ENCODE assay signal across 1 cellular context in genomic region chr3:38558864-38559263, GRCh38.
TF ChIP-seq lines count a peak whose summit lies in the region.

No MANE protein-coding gene starts in this region.

TF ChIP-seq in HCT116, 20 proteins besides CTCF, POLR2A, EP300 and RAD21 (continued from another document):
- no peak for TF ChIP-seq REST (IDR thresholded peaks at IDR 0.05; ENCODE audit: low read depth)
- no peak for TF ChIP-seq FOSL1 (IDR thresholded peaks at IDR 0.05; ENCODE audit: low read depth)
- no peak for TF ChIP-seq YY1 (IDR thresholded peaks at IDR 0.05; ENCODE audit: extremely low read depth, insufficient replicate concordance, low read depth, low read length)
- TF ChIP-seq CEBPB (IDR thresholded peaks at IDR 0.05; ENCODE audit: low read depth), result no peak
- TF ChIP-seq SP1 (IDR thresholded peaks at IDR 0.05; ENCODE audit: low read depth), result no peak
- no peak for TF ChIP-seq SIN3A (IDR thresholded peaks at IDR 0.05; ENCODE audit: low read depth)
- no peak for TF ChIP-seq MAX (IDR thresholded peaks at IDR 0.05)
- no peak for TF ChIP-seq EGR1 (IDR thresholded peaks at IDR 0.05; ENCODE audit: low read depth)
- no peak for TF ChIP-seq ZNF274 (IDR thresholded peaks at IDR 0.05; ENCODE audit: low read depth, low read length)
- TF ChIP-seq SRF (IDR thresholded peaks at IDR 0.05; ENCODE audit: low read depth), result no peak
TF ChIP-seq in HCT116: peak in this region for 0.
